In the genomic region with DNA sequence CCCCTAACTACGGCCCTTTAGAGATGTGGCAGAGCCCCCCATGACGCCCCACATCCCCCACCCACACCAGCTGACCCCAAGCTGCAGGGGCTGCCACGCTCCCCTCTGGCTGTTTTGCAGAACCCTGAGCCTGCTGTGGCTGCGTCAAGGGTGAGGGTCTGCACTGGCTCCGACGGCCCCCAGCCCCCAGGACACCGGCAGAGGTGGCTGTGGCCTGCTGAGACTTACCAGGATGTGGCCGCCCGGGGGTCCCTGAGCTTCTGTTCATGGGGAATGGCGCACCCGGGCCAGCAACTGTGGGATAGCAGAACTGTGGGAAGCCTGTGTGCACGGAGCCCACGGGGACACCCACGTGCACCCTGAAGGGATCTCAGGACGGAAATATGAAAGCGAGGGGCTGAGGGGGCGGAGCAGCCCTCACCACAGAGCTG, we compare ENCODE assay signal across 33 cellular contexts. TPM values are rescaled to one million over a fixed set of nuclear protein-coding genes. Genes with fewer than 3 reads are reported as not detected.
DNase-seq lines count a peak whose midpoint lies in the region; ATAC-seq and TF ChIP-seq lines count a peak whose summit lies in the region.
"Had no signal": no experiment of that assay in that cellular context is flagged by ENCODE, and none has a peak within 500 bp of the region (broad histone marks: within the 10 kb centered on the region; RNA-seq: fewer than 3 reads in every experiment).

No MANE protein-coding gene starts in this region.

- no peak for TF ChIP-seq POLR2A in transverse colon (IDR thresholded peaks at IDR 0.05)

- H3K4ac ChIP-seq in mesendoderm (ENCODE audit: low read depth, low read length) = no peak overlapping the region

- H3K4me2 ChIP-seq in neural progenitor cell (no peak overlapping the region), mesendoderm (ENCODE audit: low read length) (no peak overlapping the region)
- H3K4me2 ChIP-seq: A549 had no signal

- H4K20me1 ChIP-seq in neural progenitor cell (ENCODE audit: low read depth) = no peaks in the 10 kb centered on the region

- H3K36me3 Mint-ChIP-seq in activated T-cell treated with anti-CD3 and anti-CD28 coated beads, Interleukin-2, amount 50 U/mL, for 72 hours (ENCODE audit: insufficient read depth in 2 of 2) = peaks cover 2% of the 10 kb centered on the region in 2 donors
- peaks cover 2% of the 10 kb centered on the region for H3K36me3 Mint-ChIP-seq in neural progenitor cell
- H3K36me3 Mint-ChIP-seq: activated naive CD4-positive, alpha-beta T cell treated with anti-CD3 and anti-CD28 coated beads, Interleukin-2, amount 10 ng/mL, durations not matched to agents 7 days and 5 days had no signal

- H3K27me3 ChIP-seq in neural progenitor cell (no peaks in the 10 kb centered on the region), transverse colon (no peaks in the 10 kb centered on the region), mesendoderm (ENCODE audit: insufficient read depth, low read length, poor library complexity) (no peaks in the 10 kb centered on the region)
- H3K27me3 ChIP-seq: gastroesophageal sphincter, sigmoid colon, upper lobe of left lung had no signal

- no peak overlapping the region for H3K4me3 Mint-ChIP-seq in activated T-cell treated with anti-CD3 and anti-CD28 coated beads, Interleukin-2, amount 50 U/mL, for 72 hours
- H3K4me3 Mint-ChIP-seq in neural progenitor cell = peak overlapping the region; percentile 15
- H3K4me3 Mint-ChIP-seq: activated naive CD4-positive, alpha-beta T cell treated with anti-CD3 and anti-CD28 coated beads, Interleukin-2, amount 10 ng/mL, durations not matched to agents 7 days and 5 days; activated T-helper 17 cell treated with anti-CD3 and anti-CD28 coated beads, Interleukin-2, amount 50 U/mL, for 72 hours; CD4-positive, alpha-beta memory T cell; memory B cell; T-helper 17 cell had no signal

- H3K27ac Mint-ChIP-seq in activated T-cell treated with anti-CD3 and anti-CD28 coated beads, Interleukin-2, amount 50 U/mL, for 72 hours = no peak overlapping the region
- peak overlapping the region; percentile 88 for H3K27ac Mint-ChIP-seq in neural progenitor cell
- H3K27ac Mint-ChIP-seq: activated naive CD4-positive, alpha-beta T cell treated with anti-CD3 and anti-CD28 coated beads, Interleukin-2, amount 10 ng/mL, durations not matched to agents 7 days and 5 days; activated T-helper 17 cell treated with anti-CD3 and anti-CD28 coated beads, Interleukin-2, amount 50 U/mL, for 72 hours; CD4-positive, alpha-beta memory T cell; memory B cell; T-helper 17 cell had no signal

- no peak overlapping the region for H4K8ac ChIP-seq in mesendoderm (ENCODE audit: low read depth, low read length)

- TF ChIP-seq CTCF in HEK293 (tag by site-specific recombination; IDR thresholded peaks at IDR 0.05) (no peak), neural progenitor cell (IDR thresholded peaks at IDR 0.05) (no peak), transverse colon (IDR thresholded peaks at IDR 0.05) (no peak)

- H3K4me1 Mint-ChIP-seq in activated T-cell treated with anti-CD3 and anti-CD28 coated beads, Interleukin-2, amount 50 U/mL, for 72 hours (ENCODE audit: low read depth) = no peaks in the 10 kb centered on the region
- no peaks in the 10 kb centered on the region for H3K4me1 Mint-ChIP-seq in neural progenitor cell
- H3K4me1 Mint-ChIP-seq: activated naive CD4-positive, alpha-beta T cell treated with anti-CD3 and anti-CD28 coated beads, Interleukin-2, amount 10 ng/mL, durations not matched to agents 7 days and 5 days; activated T-helper 17 cell treated with anti-CD3 and anti-CD28 coated beads, Interleukin-2, amount 50 U/mL, for 72 hours; CD4-positive, alpha-beta memory T cell had no signal

- H2AK5ac ChIP-seq in mesendoderm (ENCODE audit: low read length) = no peak overlapping the region

- H3K27ac ChIP-seq in HEK293 (ENCODE audit: extremely low read depth, low read depth, low read length) (no peak overlapping the region), neural progenitor cell (no peak overlapping the region), transverse colon (no peak overlapping the region), mesendoderm (ENCODE audit: low read depth, low read length) (no peak overlapping the region)
- H3K27ac ChIP-seq: A549, gastroesophageal sphincter, prostate gland, sigmoid colon, SK-N-MC, upper lobe of left lung had no signal

- H2AFZ ChIP-seq in neural progenitor cell (replicated peaks) = no peak overlapping the region

- H3K79me1 ChIP-seq in mesendoderm (ENCODE audit: low read length) = no peaks in the 10 kb centered on the region

- H3K4me3 ChIP-seq in HEK293 (ENCODE audit: low read depth, low read length) (no peak overlapping the region), neural progenitor cell (no peak overlapping the region), transverse colon (no peak overlapping the region), mesendoderm (ENCODE audit: low read length) (no peak overlapping the region)
- H3K4me3 ChIP-seq: A549, gastroesophageal sphincter, prostate gland, sigmoid colon, SK-N-MC, upper lobe of left lung had no signal

- peak; percentile 10 for DNase-seq in activated T-cell treated with anti-CD3 and anti-CD28 coated beads, Interleukin-2, amount 50 U/mL, for 1 hour
- DNase-seq in activated T-cell treated with anti-CD3 and anti-CD28 coated beads, Interleukin-2, amount 50 U/mL, for 72 hours = no peak
- DNase-seq in neural progenitor cell (ENCODE audit: low spot score) (no peak), transverse colon (peak; percentile 5), mesendoderm (no peak)
- DNase-seq: activated CD4-positive, alpha-beta T cell treated with anti-CD3 and anti-CD28 coated beads, Interleukin-2, amount 50 U/mL, for 4 hours; activated naive CD4-positive, alpha-beta T cell treated with anti-CD3 and anti-CD28 coated beads, Interleukin-2, amount 10 ng/mL, durations not matched to agents 7 days and 5 days; amygdala; CD4-positive, alpha-beta memory T cell; DMS 273 treated with DMSO at 0.1 percent for 48 hours; HCEC 1CT; MM.1S; NCI-H1417 treated with DMSO at 0.1 percent for 48 hours; NCI-H2029 treated with DMSO at 0.1 percent for 48 hours; NCI-H524 treated with DMSO at 0.1 percent for 48 hours; NK-92 treated with Interleukin-12 subunit alpha and Interleukin-12 subunit beta, amount 100 ng/mL, for 24 hours; sigmoid colon; stimulated activated CD4-positive, alpha-beta T cell treated with anti-CD3 and anti-CD28 coated beads, Interleukin-4, amount 100 ng/mL, for 1 hour; T-helper 17 cell had no signal

- no peak overlapping the region for H3K23ac ChIP-seq in mesendoderm (ENCODE audit: low read length)

- no peak overlapping the region for H2BK120ac ChIP-seq in mesendoderm (ENCODE audit: low read depth, low read length)

- 99% methylated on average over 16 of the region's 17 CpGs; no CpG with 5 or more reads in 1 of the 2 donors for WGBS in transverse colon (ENCODE audit: low coverage in 1 of 2), 2 donors
- no CpG with 5 or more reads among the region's 17 CpGs for WGBS in mesendoderm (ENCODE audit: extremely low coverage, insufficient coverage, low lambda C conversion rate)

- no peak overlapping the region for H3K56ac ChIP-seq in mesendoderm (ENCODE audit: low read length)

- peaks cover 0 to 5% of the 10 kb centered on the region in 2 experiments; a peak in 1 of 3 replicates for H3K36me3 ChIP-seq in HEK293 (ENCODE audit: control insufficient read depth in 2 of 2, insufficient read depth in 1 of 2, low read length in 2 of 2)
- no peaks in the 10 kb centered on the region for H3K36me3 ChIP-seq in neural progenitor cell
- no peaks in the 10 kb centered on the region for H3K36me3 ChIP-seq in transverse colon
- H3K36me3 ChIP-seq in mesendoderm (ENCODE audit: control insufficient read depth, insufficient read depth, low read length) = no peaks in the 10 kb centered on the region
- H3K36me3 ChIP-seq: prostate gland, sigmoid colon had no signal

- no peak overlapping the region for H4K5ac ChIP-seq in mesendoderm (ENCODE audit: low read length)

- no peak for TF ChIP-seq EP300 in transverse colon (IDR thresholded peaks at IDR 0.05; ENCODE audit: low read depth)

- intact Hi-C loops in transverse colon (cut with DNase I; ENCODE audit: low total_unique reads) = no loop called here

- H3K9ac ChIP-seq in neural progenitor cell (no peak overlapping the region), mesendoderm (ENCODE audit: low read length) (no peak overlapping the region)

- no peak overlapping the region for H2BK5ac ChIP-seq in mesendoderm (ENCODE audit: low read length)

- no peaks in the 10 kb centered on the region for H3K4me1 ChIP-seq in HEK293 (ENCODE audit: control insufficient read depth, insufficient read depth, low read length)
- H3K4me1 ChIP-seq in neural progenitor cell = no peaks in the 10 kb centered on the region
- H3K4me1 ChIP-seq in transverse colon = no peaks in the 10 kb centered on the region
- H3K4me1 ChIP-seq in mesendoderm (ENCODE audit: control insufficient read depth, low read depth, low read length) = no peaks in the 10 kb centered on the region
- H3K4me1 ChIP-seq: A549, gastroesophageal sphincter, prostate gland, sigmoid colon, upper lobe of left lung had no signal

- H3K9me3 ChIP-seq in HEK293 (ENCODE audit: control insufficient read depth, insufficient read depth, low read depth, low read length) (no peaks in the 10 kb centered on the region), neural progenitor cell (ENCODE audit: low read depth) (no peaks in the 10 kb centered on the region), transverse colon (no peaks in the 10 kb centered on the region)
- H3K9me3 ChIP-seq: A549, gastroesophageal sphincter, prostate gland, sigmoid colon, upper lobe of left lung had no signal

- no peak for ATAC-seq in activated T-cell treated with anti-CD3 and anti-CD28 coated beads, Interleukin-2, amount 50 U/mL, for 72 hours (replicated peaks in 1 of 2)
- ATAC-seq in GM21447 (IDR thresholded peaks at IDR 0.05; ENCODE audit: unreplicated experiment) (no peak), GM21786 (IDR thresholded peaks at IDR 0.05; ENCODE audit: unreplicated experiment) (no peak)
- ATAC-seq: A549; activated CD4-positive, CD25-positive, alpha-beta regulatory T cell treated with anti-CD3 and anti-CD28 coated beads, Interleukin-2, amount 50 U/mL, for 24 hours; activated T-helper 17 cell treated with anti-CD3 and anti-CD28 coated beads, Interleukin-2, amount 50 U/mL, for 72 hours; gastroesophageal sphincter; HepG2; T-helper 17 cell had no signal

- in situ Hi-C loops in transverse colon (cut with MboI; ENCODE audit: low pct_ligation_motif_present in 1 of 4, low pct_unique_long_range_greater_than_20kb in 1 of 4, low sequenced_read_pairs in 3 of 4) = no loop called here

- CTCF ChIA-PET in HEK293 (lab: Yijun Ruan, JAX) = no interaction called here

- H3F3A ChIP-seq in neural progenitor cell (ENCODE audit: low read depth) = no peaks in the 10 kb centered on the region

- H2BK15ac ChIP-seq in mesendoderm (replicated peaks; ENCODE audit: low read depth) = no peak overlapping the region

- H3K18ac ChIP-seq in mesendoderm (ENCODE audit: low read length) = no peak overlapping the region

- no peaks in the 10 kb centered on the region for H3K27me3 Mint-ChIP-seq in activated T-cell treated with anti-CD3 and anti-CD28 coated beads, Interleukin-2, amount 50 U/mL, for 72 hours (ENCODE audit: low read depth)
- peaks cover 5% of the 10 kb centered on the region for H3K27me3 Mint-ChIP-seq in neural progenitor cell (ENCODE audit: insufficient read depth, low read depth)
- H3K27me3 Mint-ChIP-seq: activated naive CD4-positive, alpha-beta T cell treated with anti-CD3 and anti-CD28 coated beads, Interleukin-2, amount 10 ng/mL, durations not matched to agents 7 days and 5 days; activated T-helper 17 cell treated with anti-CD3 and anti-CD28 coated beads, Interleukin-2, amount 50 U/mL, for 72 hours; CD4-positive, alpha-beta memory T cell; memory B cell; T-helper 17 cell had no signal

- H3K79me2 ChIP-seq in neural progenitor cell (ENCODE audit: low read depth) = no peaks in the 10 kb centered on the region
- H3K79me2 ChIP-seq in mesendoderm (ENCODE audit: control insufficient read depth, insufficient read depth, low read length) = no peaks in the 10 kb centered on the region

- H3K9me3 Mint-ChIP-seq in activated T-cell treated with anti-CD3 and anti-CD28 coated beads, Interleukin-2, amount 50 U/mL, for 72 hours = no peaks in the 10 kb centered on the region
- no peaks in the 10 kb centered on the region for H3K9me3 Mint-ChIP-seq in neural progenitor cell
- H3K9me3 Mint-ChIP-seq: activated naive CD4-positive, alpha-beta T cell treated with anti-CD3 and anti-CD28 coated beads, Interleukin-2, amount 10 ng/mL, durations not matched to agents 7 days and 5 days; activated T-helper 17 cell treated with anti-CD3 and anti-CD28 coated beads, Interleukin-2, amount 50 U/mL, for 72 hours; CD4-positive, alpha-beta memory T cell; memory B cell had no signal

- POLR2A ChIA-PET in HEK293 (lab: Yijun Ruan, JAX) = no interaction called here

RNA-seq across cellular contexts. Expression of a gene that starts 12.8 kb away (rescaled TPM):
- under 1 TPM in 1 of 2 donors, not detected in 1; 0.12 TPM for total RNA-seq in activated T-cell treated with anti-CD3 and anti-CD28 coated beads, Interleukin-2, amount 50 U/mL, for 72 hours
- total RNA-seq in neural progenitor cell (ENCODE audit: low replicate concordance) (not detected in 2 replicates), transverse colon (1 to 10 TPM; 3.0 to 7.5 (median 5.0) TPM)
- polyA plus RNA-seq in mesendoderm (2013, experiment 1 of 2) = not detected
- polyA plus RNA-seq in mesendoderm (2013, experiment 2 of 2) = not detected
- total RNA-seq: activated T-helper 17 cell treated with anti-CD3 and anti-CD28 coated beads, Interleukin-2, amount 50 U/mL, for 72 hours; CD4-positive, alpha-beta memory T cell; HepG2; sigmoid colon; subcutaneous adipose tissue; T-helper 17 cell had no signal
- polyA plus RNA-seq: CD4-positive, alpha-beta memory T cell; neural cell had no signal

RNA-seq across cellular contexts. Expression of a gene that starts 29.0 kb away (rescaled TPM):
- 10 to 100 TPM; 18.0 to 18.6 TPM for total RNA-seq in activated T-cell treated with anti-CD3 and anti-CD28 coated beads, Interleukin-2, amount 50 U/mL, for 72 hours
- total RNA-seq in neural progenitor cell (ENCODE audit: low replicate concordance) (8.0 and 24.0 TPM in 2 replicates), transverse colon (100 to 1,000 TPM in 1 of 4 donors, 10 to 100 TPM in 3; 23.6 to 108 (median 47.3) TPM)
- polyA plus RNA-seq in mesendoderm (2013, experiment 1 of 2) = 7.0 TPM
- 6.8 TPM for polyA plus RNA-seq in mesendoderm (2013, experiment 2 of 2)

Comparison
In these comparisons a context has a peak if more than half of its experiments do, and no peak if none do; other contexts are left out.
1. DNase-seq: peak in activated T-cell treated with anti-CD3 and anti-CD28 coated beads, Interleukin-2, amount 50 U/mL, for 1 hour (single experiment) and transverse colon (single experiment); none in activated T-cell treated with anti-CD3 and anti-CD28 coated beads, Interleukin-2, amount 50 U/mL, for 72 hours (0 of 2), neural progenitor cell (single experiment) and mesendoderm (single experiment).